In the genomic region with DNA sequence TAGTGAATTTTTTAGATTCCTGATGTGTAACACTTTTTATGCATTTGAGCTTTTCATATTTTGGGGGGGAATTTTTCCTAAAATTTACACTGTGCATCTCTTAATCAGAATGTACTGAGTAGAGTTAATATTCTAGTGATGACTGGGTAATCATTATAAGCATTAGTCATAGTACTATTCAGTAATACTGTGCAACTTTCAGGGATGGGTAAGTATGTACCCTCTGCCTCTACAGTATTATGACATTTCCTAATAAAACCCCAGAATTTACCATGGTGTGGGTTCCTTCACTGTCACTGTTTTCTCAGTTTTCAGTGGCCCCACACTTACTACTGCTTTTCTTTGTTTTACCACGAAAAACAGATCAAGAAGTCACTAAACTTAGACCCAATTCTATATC, we compare ENCODE assay signal across 16 cellular contexts. TPM values are rescaled to one million over a fixed set of nuclear protein-coding genes. Genes with fewer than 3 reads are reported as not detected.
DNase-seq lines count a peak whose midpoint lies in the region; ATAC-seq and TF ChIP-seq lines count a peak whose summit lies in the region.
"Had no signal": no experiment of that assay in that cellular context is flagged by ENCODE, and none has a peak within 500 bp of the region (broad histone marks: within the 10 kb centered on the region; RNA-seq: fewer than 3 reads in every experiment).

No MANE protein-coding gene starts in this region.

- no peaks in the 10 kb centered on the region for H3K9me3 ChIP-seq in GM23248 (ENCODE audit: low read depth)
- no peaks in the 10 kb centered on the region for H3K9me3 ChIP-seq in heart left ventricle
- H3K9me3 ChIP-seq: BE2C, MG63 had no signal

- H3K4me3 Mint-ChIP-seq in central memory CD8-positive, alpha-beta T cell: no peak overlapping the region
- H3K4me3 Mint-ChIP-seq: CD4-positive, alpha-beta T cell had no signal

- H3K9me3 Mint-ChIP-seq in central memory CD8-positive, alpha-beta T cell: peaks cover 5% of the 10 kb centered on the region

- no peak overlapping the region for H3K4me2 ChIP-seq in GM23248 (ENCODE audit: unreplicated experiment)
- H3K4me2 ChIP-seq: PC-9 had no signal

- H3K27me3 ChIP-seq in GM23248 (replicated peaks; ENCODE audit: insufficient read depth) (no peaks in the 10 kb centered on the region), heart left ventricle (no peaks in the 10 kb centered on the region)
- H3K27me3 ChIP-seq: BE2C, MG63 had no signal

- no peaks in the 10 kb centered on the region for H3K27me3 Mint-ChIP-seq in central memory CD8-positive, alpha-beta T cell
- H3K27me3 Mint-ChIP-seq: CD4-positive, alpha-beta T cell had no signal

- H2AFZ ChIP-seq in GM23248: no peak overlapping the region
- H2AFZ ChIP-seq: PC-9 had no signal

- DNase-seq in AG10803 (ENCODE audit: low read depth): peak; percentile 15
- DNase-seq in GM23248: peak; percentile 68
- DNase-seq in central memory CD8-positive, alpha-beta T cell (ENCODE audit: low spot score in 2 of 2): no peak
- peak; percentile 60 for DNase-seq in renal cortical epithelial cell (ENCODE audit: low read depth)
- DNase-seq in heart left ventricle: no peak
- DNase-seq in activated T-cell treated with anti-CD3 and anti-CD28 coated beads, Interleukin-2, amount 50 U/mL, for 48 hours: no peak
- DNase-seq: BE2C; Calu3; CD4-positive, alpha-beta T cell; GDM1; Karpas-422; MG63; NCI-H1092 treated with DMSO at 0.1 percent for 48 hours; NCI-H510A treated with DMSO at 0.1 percent for 48 hours; PC-9 had no signal

- H3K27ac ChIP-seq in GM23248 (peak overlapping the region; percentile 29; the same call in 1 of the 2 replicates), heart left ventricle (no peak overlapping the region)
- H3K27ac ChIP-seq: PC-9 had no signal

- no peak overlapping the region for H3K9ac ChIP-seq in GM23248

- no peaks in the 10 kb centered on the region for H3K9me2 ChIP-seq in GM23248 (ENCODE audit: insufficient read depth)

- no peak overlapping the region for H3K4me3 ChIP-seq in AG10803 (ENCODE audit: low read length)
- no peak overlapping the region for H3K4me3 ChIP-seq in GM23248
- no peak overlapping the region for H3K4me3 ChIP-seq in heart left ventricle
- H3K4me3 ChIP-seq: MG63, PC-9 had no signal

- peaks cover 14% of the 10 kb centered on the region for H3K36me3 ChIP-seq in GM23248 (ENCODE audit: low read depth)
- H3K36me3 ChIP-seq in heart left ventricle: peaks cover 0 to 57% (median 43%) of the 10 kb centered on the region in 9 donors

- peak overlapping the region; percentile 19 for H3K27ac Mint-ChIP-seq in central memory CD8-positive, alpha-beta T cell (ENCODE audit: low read depth)
- H3K27ac Mint-ChIP-seq: CD4-positive, alpha-beta T cell had no signal

- intact Hi-C loops in heart left ventricle (cut with DNase I): loop anchor here in 2 of 10 donors (5.0 to 10.0 kb wide), 2 partner anchors 62 to 171 kb away; no protein-coding TSS in a partner anchor

- ATAC-seq in central memory CD8-positive, alpha-beta T cell (replicated peaks; ENCODE audit: extremely low read depth, poor library complexity, severe bottlenecking): no peak
- ATAC-seq in heart left ventricle: no peak
- ATAC-seq in HG03571 (IDR thresholded peaks at IDR 0.05; ENCODE audit: unreplicated experiment): no peak

- H4K20me1 ChIP-seq in GM23248 (ENCODE audit: insufficient read depth): no peaks in the 10 kb centered on the region

- TF ChIP-seq CTCF in AG10803 (conservative IDR thresholded peaks at IDR 0.05; ENCODE audit: low read length) (no peak), heart left ventricle (IDR thresholded peaks at IDR 0.05) (no peak)

- no peaks in the 10 kb centered on the region for H3K79me2 ChIP-seq in GM23248 (ENCODE audit: insufficient read depth)

- peaks cover 10% of the 10 kb centered on the region for H3F3A ChIP-seq in GM23248 (ENCODE audit: insufficient read depth)

- peaks cover 11% of the 10 kb centered on the region for H3K4me1 Mint-ChIP-seq in central memory CD8-positive, alpha-beta T cell

- H3K4me1 ChIP-seq in GM23248 (ENCODE audit: insufficient read depth) (peaks cover 29% of the 10 kb centered on the region), heart left ventricle (peaks cover 0 to 9% (median 0%) of the 10 kb centered on the region in 12 donors)
- H3K4me1 ChIP-seq: BE2C had no signal

- H3K36me3 Mint-ChIP-seq in central memory CD8-positive, alpha-beta T cell (ENCODE audit: insufficient read depth): peaks cover 40% of the 10 kb centered on the region

- WGBS in GM23248 (ENCODE audit: low coverage in 1 of 2, low lambda C conversion rate in 2 of 2, missing lambda C conversion rate in 2 of 2), 2 experiments: 69 to 71% methylated on average over 1 of the region's 1 CpG
- WGBS in heart left ventricle, 4 donors: 91 to 100% (median 97%) methylated on average over 1 of the region's 1 CpG

- in situ Hi-C loops in GM23248 (cut with MboI): no loop called here

- TF ChIP-seq POLR2A in heart left ventricle (IDR thresholded peaks at IDR 0.05): no peak

RNA-seq across cellular contexts. Expression of gene CMYA5, which starts 2.8 kb away (rescaled TPM):
- total RNA-seq in GM23248 (2014; rRNA removed; shearing (Covaris generic)): 0.97 and 1.0 TPM in 2 replicates
- polyA plus RNA-seq in GM23248 (2016; fragmentation: Nextera tagmentation; extraction: Ambion mirVana) (0.36 and 0.37 TPM in 2 replicates), heart left ventricle (100 to 1,000 TPM; 279 to 425 TPM)
- total RNA-seq in renal cortical epithelial cell (2.8 TPM in 1 of 2 replicates, not detected in the other), heart left ventricle (1,000 to 10,000 TPM in 5 of 9 donors, 100 to 1,000 TPM in 4; 760 to 2,421 (median 1,003) TPM)

Comparison
In these comparisons a context has a peak if more than half of its experiments do, and no peak if none do; other contexts are left out.
1. DNase-seq: peak in AG10803 (single experiment), GM23248 (single experiment) and renal cortical epithelial cell (single experiment); none in central memory CD8-positive, alpha-beta T cell (0 of 2), heart left ventricle (0 of 5) and activated T-cell treated with anti-CD3 and anti-CD28 coated beads, Interleukin-2, amount 50 U/mL, for 48 hours (0 of 2).
2. RNA of gene CMYA5, which starts 2.8 kb away (total RNA-seq): 760 to 2,421 TPM in heart left ventricle; 2.8 TPM in renal cortical epithelial cell and 0.97 to 1.0 TPM in GM23248; every median in the first group is over 100 times any median in the second.